1 cellular context compared by ENCODE assay signal in genomic region chr4:7638984-7639789, GRCh38.
TF ChIP-seq lines count a peak whose summit lies in the region.

No MANE protein-coding gene starts in this region.

TF ChIP-seq in HepG2, 621 proteins besides CTCF, POLR2A, EP300 and RAD21 (continued from another document and continues in another):
- TF ChIP-seq HMGXB3 (CRISPR knock-in tag; IDR thresholded peaks at IDR 0.05; ENCODE audit: borderline replicate concordance) (no peak), KLF11 (CRISPR knock-in tag; IDR thresholded peaks at IDR 0.05) (no peak), HMGXB4 (CRISPR knock-in tag; IDR thresholded peaks at IDR 0.05; ENCODE audit: borderline replicate concordance in 1 of 2, low read depth in 1 of 2) (no peak), ELF1 (CRISPR knock-in tag; IDR thresholded peaks at IDR 0.05) (peak; percentile 26; the same call in 1 of the 2 replicates), GMEB2 (CRISPR knock-in tag; IDR thresholded peaks at IDR 0.05; ENCODE audit: low read depth) (no peak), PREB (CRISPR knock-in tag; IDR thresholded peaks at IDR 0.05) (no peak), ZNF274 (CRISPR knock-in tag; IDR thresholded peaks at IDR 0.05) (no peak), ZBTB2 (CRISPR knock-in tag; IDR thresholded peaks at IDR 0.05; ENCODE audit: low read depth) (no peak), ZNF646 (CRISPR knock-in tag; IDR thresholded peaks at IDR 0.05) (no peak), GABPB1 (CRISPR knock-in tag; IDR thresholded peaks at IDR 0.05) (no peak; the same call in 1 of the 2 replicates), GTF3A (CRISPR knock-in tag; conservative IDR thresholded peaks at IDR 0.05) (no peak), HOMEZ (CRISPR knock-in tag; IDR thresholded peaks at IDR 0.05; ENCODE audit: low read depth) (no peak), NFKB2 (CRISPR knock-in tag; IDR thresholded peaks at IDR 0.05; ENCODE audit: borderline replicate concordance) (no peak), ZNF331 (CRISPR knock-in tag; IDR thresholded peaks at IDR 0.05) (peak; percentile 66; the same call in 1 of the 2 replicates), ZNF782 (CRISPR knock-in tag; IDR thresholded peaks at IDR 0.05; ENCODE audit: borderline replicate concordance) (no peak), TGIF2 (CRISPR knock-in tag; IDR thresholded peaks at IDR 0.05) (no peak), SP4 (CRISPR knock-in tag; IDR thresholded peaks at IDR 0.05) (no peak), ZNF513 (CRISPR knock-in tag; conservative IDR thresholded peaks at IDR 0.05) (no peak), SNAPC4 (CRISPR knock-in tag; IDR thresholded peaks at IDR 0.05) (no peak), ZNF3 (CRISPR knock-in tag; IDR thresholded peaks at IDR 0.05) (no peak), GPN1 (CRISPR knock-in tag; IDR thresholded peaks at IDR 0.05; ENCODE audit: borderline replicate concordance) (no peak), IRX3 (CRISPR knock-in tag; IDR thresholded peaks at IDR 0.05; ENCODE audit: borderline replicate concordance, low read depth) (no peak)
